ENCODE assay signal across 10 cellular contexts in the genomic region with DNA sequence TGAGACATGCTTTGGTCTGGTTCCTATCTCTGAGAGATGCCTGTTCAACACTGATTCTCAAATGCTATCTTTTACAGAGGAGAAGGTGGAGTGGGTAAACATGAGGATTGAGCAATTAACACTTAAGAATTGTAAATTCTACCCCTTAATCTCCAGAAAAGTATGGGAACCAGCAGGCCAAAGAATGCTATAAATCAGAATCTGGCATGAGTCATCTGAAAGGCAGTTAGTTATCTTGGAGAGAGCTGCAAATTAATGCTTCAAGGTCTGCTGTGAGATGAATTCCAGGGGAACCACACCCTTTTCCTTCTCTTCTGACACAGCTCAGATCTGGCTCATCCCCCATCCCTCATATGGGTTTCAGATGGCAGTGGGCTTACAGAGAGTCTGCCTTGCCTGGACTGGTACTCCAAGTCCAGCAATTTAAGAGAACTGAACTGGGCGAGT. TPM values are rescaled to one million over a fixed set of nuclear protein-coding genes. Genes with fewer than 3 reads are reported as not detected.
DNase-seq lines count a peak whose midpoint lies in the region; ATAC-seq and TF ChIP-seq lines count a peak whose summit lies in the region.
"Had no signal": no experiment of that assay in that cellular context is flagged by ENCODE, and none has a peak within 500 bp of the region (broad histone marks: within the 10 kb centered on the region; RNA-seq: fewer than 3 reads in every experiment).

No MANE protein-coding gene starts in this region.

- TF ChIP-seq CTCF in AG09309 (IDR thresholded peaks at IDR 0.05; ENCODE audit: control insufficient read depth, insufficient read depth, low read depth, low read length, missing control alignments) (no peak), MCF 10A (IDR thresholded peaks at IDR 0.05; ENCODE audit: unreplicated experiment) (no peak)

- BruUV-seq in MCF 10A (replicated peaks; lab: Mats Ljungman, UMichigan): no TSS peak

- 75 to 100% methylated on average over 1 of the region's 1 CpG for WGBS in mesodermal cell (ENCODE audit: insufficient coverage in 2 of 2), 2 experiments

- H3K4me3 Mint-ChIP-seq in MCF 10A (ENCODE audit: unreplicated experiment): peak overlapping the region; percentile 89

- CTCF ChIA-PET in MCF 10A (lab: Yijun Ruan, JAX): interaction anchor here (0.9 to 23.4 kb wide), 9 partner anchors 8 to 470 kb away, joined by 3 to 543 read pairs (median 7); no protein-coding TSS in a partner anchor

- H3K27ac Mint-ChIP-seq in MCF 10A (ENCODE audit: low read depth, unreplicated experiment): peak overlapping the region; percentile 96
- H3K27ac Mint-ChIP-seq: IgD-negative memory B cell had no signal

- DNase-seq in AG09309 (ENCODE audit: low read depth): peak; percentile 79
- peak; percentile 97 for DNase-seq in HT1080 (ENCODE audit: low read depth)
- DNase-seq in MCF 10A (ENCODE audit: unreplicated experiment): peak; percentile 97
- DNase-seq in NK-92 (lab: John Stamatoyannopoulos, UW; ENCODE audit: unreplicated experiment): no peak
- DNase-seq in COLO668 (lab: John Stamatoyannopoulos, UW; ENCODE audit: unreplicated experiment): no peak

- H3K4me1 Mint-ChIP-seq in MCF 10A (ENCODE audit: insufficient read depth, unreplicated experiment): peaks cover 73% of the 10 kb centered on the region

- peak overlapping the region; percentile 95 for H3K27ac ChIP-seq in mesodermal cell (ENCODE audit: low read depth, low read length, severe bottlenecking)

- H3K27me3 Mint-ChIP-seq in MCF 10A (ENCODE audit: insufficient read depth, unreplicated experiment): no peaks in the 10 kb centered on the region
- H3K27me3 Mint-ChIP-seq: IgD-negative memory B cell had no signal

- peaks cover 67% of the 10 kb centered on the region for H3K36me3 ChIP-seq in mesodermal cell (ENCODE audit: control insufficient read depth, insufficient read depth, low read length)

- no peak overlapping the region; the same call in 1 of the 2 replicates for H3K4me3 ChIP-seq in AG09309 (ENCODE audit: control insufficient read depth, low read depth, low read length)
- H3K4me3 ChIP-seq in mesodermal cell (ENCODE audit: extremely low read depth, insufficient read depth, low read length, poor library complexity, severe bottlenecking): no peak overlapping the region
- H3K4me3 ChIP-seq: GM12878 had no signal

- no peaks in the 10 kb centered on the region for H3K9me3 ChIP-seq in mesodermal cell (ENCODE audit: control insufficient read depth, low read length)

- peaks cover 74% of the 10 kb centered on the region for H3K36me3 Mint-ChIP-seq in MCF 10A (ENCODE audit: insufficient read depth, unreplicated experiment)
- H3K36me3 Mint-ChIP-seq: IgD-negative memory B cell had no signal

- intact Hi-C loops in MCF 10A (cut with micrococcal nuclease): loop anchor here (1.0 kb wide), 1 partner anchor 8 kb away; no protein-coding TSS in a partner anchor

- POLR2A ChIA-PET in MCF 10A (lab: Yijun Ruan, JAX): interaction anchor here (0.6 to 21.0 kb wide), 17 partner anchors 12 to 1579 kb away, joined by 3 to 1089 read pairs (median 9); a partner anchor contains a TSS

- H3K4me1 ChIP-seq in mesodermal cell (ENCODE audit: control insufficient read depth, insufficient read depth, low read length, poor library complexity, severe bottlenecking): peaks cover 59% of the 10 kb centered on the region

- ATAC-seq in GM21390 (IDR thresholded peaks at IDR 0.05; ENCODE audit: unreplicated experiment) (no peak), HG03139 (IDR thresholded peaks at IDR 0.05; ENCODE audit: unreplicated experiment) (no peak)
- ATAC-seq: GM12878 had no signal

- no peaks in the 10 kb centered on the region for H3K9me3 Mint-ChIP-seq in MCF 10A (ENCODE audit: unreplicated experiment)
- H3K9me3 Mint-ChIP-seq: IgD-negative memory B cell had no signal

RNA-seq across cellular contexts. Expression of a gene that starts 5.2 kb away (rescaled TPM):
- total RNA-seq in HT1080 (2014; rRNA removed; shearing (Covaris generic)): 218 and 367 TPM in 2 replicates
- 334 and 366 TPM in 2 replicates for polyA plus RNA-seq in HT1080 (2015; cell fraction: cytosol; rRNA removed)
- 96.3 and 105 TPM in 2 replicates for polyA plus RNA-seq in HT1080 (2015; cell fraction: nucleus; rRNA removed)
- total RNA-seq in MCF 10A (2022): 1,693 and 1,694 TPM in 2 replicates
- polyA plus RNA-seq in mesodermal cell (2013, experiment 1 of 2): 786 TPM
- 897 TPM for polyA plus RNA-seq in mesodermal cell (2013, experiment 2 of 2)

RNA-seq across cellular contexts. Expression of a gene that starts 48.4 kb away (rescaled TPM):
- total RNA-seq in HT1080 (2014; rRNA removed; shearing (Covaris generic)): 301 and 528 TPM in 2 replicates
- 1,129 and 1,169 TPM in 2 replicates for polyA plus RNA-seq in HT1080 (2015; cell fraction: cytosol; rRNA removed)
- polyA plus RNA-seq in HT1080 (2015; cell fraction: nucleus; rRNA removed): 272 and 345 TPM in 2 replicates
- 1,562 and 1,998 TPM in 2 replicates for total RNA-seq in MCF 10A (2022)
- polyA plus RNA-seq in mesodermal cell (2013, experiment 1 of 2): 1,948 TPM
- polyA plus RNA-seq in mesodermal cell (2013, experiment 2 of 2): 1,730 TPM

Comparison
In these comparisons a context has a peak if more than half of its experiments do, and no peak if none do; other contexts are left out.
1. DNase-seq: peak in AG09309 (single experiment), HT1080 (single experiment) and MCF 10A (single experiment); none in NK-92 (single experiment) and COLO668 (single experiment).